Comparison of ENCODE assay signal across 19 cellular contexts in the genomic region with DNA sequence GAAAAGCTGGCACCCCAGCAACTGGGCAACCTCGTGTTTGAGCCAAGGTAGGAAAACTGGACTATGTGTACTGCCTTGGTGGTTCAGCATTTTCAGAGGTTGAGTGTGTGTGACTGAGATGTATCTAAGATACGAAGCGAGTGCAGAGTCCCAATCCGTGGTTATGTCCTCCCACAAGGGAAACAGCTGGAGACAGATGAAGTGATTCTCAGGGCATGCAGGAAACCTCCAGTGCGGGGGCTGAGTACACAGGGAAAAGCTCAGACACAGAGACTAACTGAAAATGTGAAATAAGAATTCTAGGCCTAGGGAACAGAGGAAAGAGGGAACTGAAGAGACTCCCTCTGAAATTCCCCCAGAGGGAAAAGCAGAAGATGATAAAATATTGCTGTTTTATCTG.
DNase-seq lines count a peak whose midpoint lies in the region; ATAC-seq and TF ChIP-seq lines count a peak whose summit lies in the region.
"Had no signal": no experiment of that assay in that cellular context is flagged by ENCODE, and none has a peak within 500 bp of the region (broad histone marks: within the 10 kb centered on the region; RNA-seq: fewer than 3 reads in every experiment).

No MANE protein-coding gene starts in this region.

- 0 out of 2 replicates have a peak overlapping the region, but pooled peaks have one; percentile 33 for H2BK120ac ChIP-seq in IMR-90 (ENCODE audit: low read depth, low read length)

- BruUV-seq in IMR-90 (replicated peaks; lab: Mats Ljungman, UMichigan) = no TSS peak

- TF ChIP-seq POLR2A in IMR-90 (IDR thresholded peaks at IDR 0.05; ENCODE audit: low read depth, low read length) = no peak

- no peaks in the 10 kb centered on the region for H3K9me1 ChIP-seq in IMR-90 (ENCODE audit: insufficient read depth, low read length)

- H3K9me3 Mint-ChIP-seq in brain = no peaks in the 10 kb centered on the region
- H3K9me3 Mint-ChIP-seq: activated CD4-positive, alpha-beta T cell treated with anti-CD3 and anti-CD28 coated beads, Interleukin-2, amount 10 ng/mL, durations not matched to agents 7 days and 5 days; activated naive CD4-positive, alpha-beta T cell treated with anti-CD3 and anti-CD28 coated beads, Interleukin-2, amount 10 ng/mL, durations not matched to agents 7 days and 5 days had no signal

- no peak overlapping the region for H2BK20ac ChIP-seq in IMR-90 (ENCODE audit: low read depth, low read length)

- H3K4me3 ChIP-seq in IMR-90 (ENCODE audit: insufficient read depth, low read depth, low read length) (no peak overlapping the region), left lung (no peak overlapping the region), skeletal muscle cell (ENCODE audit: low read depth, low read length) (no peak overlapping the region)
- H3K4me3 ChIP-seq: gastrocnemius medialis had no signal

- TF ChIP-seq CTCF in IMR-90 (conservative IDR thresholded peaks at IDR 0.05; ENCODE audit: low read depth, low read length) = no peak
- no peak for TF ChIP-seq CTCF in brain (conservative IDR thresholded peaks at IDR 0.05)
- no peak for TF ChIP-seq CTCF in left lung (IDR thresholded peaks at IDR 0.05)

- peak overlapping the region in 1 of 2 experiments; percentile 55; a peak in 2 of 4 replicates for H4K8ac ChIP-seq in IMR-90 (ENCODE audit: low read depth in 2 of 2, low read length in 2 of 2)

- peaks cover 9% of the 10 kb centered on the region for H3K4me1 ChIP-seq in IMR-90 (ENCODE audit: control insufficient read depth, insufficient read depth, low read length)
- no peaks in the 10 kb centered on the region for H3K4me1 ChIP-seq in left lung
- H3K4me1 ChIP-seq: gastrocnemius medialis had no signal

- H2BK5ac ChIP-seq in IMR-90 (ENCODE audit: low read depth, low read length, poor library complexity, severe bottlenecking) = peak overlapping the region; percentile 41

- H2AK9ac ChIP-seq in IMR-90 (replicated peaks; ENCODE audit: low read depth, low read length, poor library complexity) = no peak overlapping the region

- CTCF ChIA-PET in IMR-90 (lab: Yijun Ruan, JAX) = no interaction called here

- no peaks in the 10 kb centered on the region for H3K79me1 ChIP-seq in IMR-90 (ENCODE audit: low read depth in 1 of 2, low read length in 2 of 2)

- H2AFZ ChIP-seq in IMR-90 (replicated peaks; ENCODE audit: low read length, poor library complexity) = peak overlapping the region; percentile 58

- peak; percentile 72 for DNase-seq in IMR-90
- peak in 1 of 2 donors; percentile 34 for DNase-seq in left lung
- peak; percentile 31 for DNase-seq in skeletal muscle cell (ENCODE audit: low read depth)
- DNase-seq in Ammon's horn (ENCODE audit: low spot score) = no peak
- DNase-seq in pons (ENCODE audit: low spot score) = no peak
- DNase-seq: activated CD4-positive, alpha-beta T cell treated with anti-CD3 and anti-CD28 coated beads, Interleukin-2, amount 10 ng/mL, durations not matched to agents 7 days and 5 days; activated naive CD4-positive, alpha-beta T cell treated with anti-CD3 and anti-CD28 coated beads, Interleukin-2, amount 10 ng/mL, durations not matched to agents 7 days and 5 days; cortex of kidney; DMS79 treated with DMSO at 0.1 percent for 48 hours; gastrocnemius medialis; mammary epithelial cell; NCI-H2081; NCI-H510A; stimulated activated naive CD4-positive, alpha-beta T cell treated with Interleukin-2 at 50 U/mL for 16 hours; T-cell had no signal

- no peak overlapping the region for H3K4me2 ChIP-seq in IMR-90 (ENCODE audit: low read depth, low read length)

- H2AK5ac ChIP-seq in IMR-90 (ENCODE audit: low read depth, low read length) = no peak overlapping the region

- H4K20me1 ChIP-seq in IMR-90 (ENCODE audit: insufficient read depth, low read length) = no peaks in the 10 kb centered on the region

- no peak overlapping the region for H3K4ac ChIP-seq in IMR-90 (ENCODE audit: low read depth, low read length)

- in situ Hi-C loops in IMR-90 (cut with MboI; ENCODE audit: low sequenced_read_pairs) = no loop called here

- H3K27me3 Mint-ChIP-seq in brain = peaks cover 3% of the 10 kb centered on the region
- H3K27me3 Mint-ChIP-seq: activated CD4-positive, alpha-beta T cell treated with anti-CD3 and anti-CD28 coated beads, Interleukin-2, amount 10 ng/mL, durations not matched to agents 7 days and 5 days; activated naive CD4-positive, alpha-beta T cell treated with anti-CD3 and anti-CD28 coated beads, Interleukin-2, amount 10 ng/mL, durations not matched to agents 7 days and 5 days; natural killer cell treated with Interleukin-12 subunit alpha and Interleukin-12 subunit beta and Interleukin-15 and Interleukin-18, amount 100 ng/mL, for 72 hours had no signal

- ATAC-seq in IMR-90 (ENCODE audit: low read depth) (peak; percentile 38; the same call in 1 of the 2 replicates), left lung (peak; percentile 49), GM18502 (IDR thresholded peaks at IDR 0.05; ENCODE audit: poor library complexity, unreplicated experiment) (no peak), GM19035 (IDR thresholded peaks at IDR 0.05; ENCODE audit: unreplicated experiment) (no peak)
- ATAC-seq: gastrocnemius medialis; natural killer cell treated with Interleukin-12 subunit alpha and Interleukin-12 subunit beta and Interleukin-15 and Interleukin-18, amount 100 ng/mL, for 72 hours; T-cell had no signal

- no peak overlapping the region for H3K56ac ChIP-seq in IMR-90 (ENCODE audit: extremely low read depth, insufficient read depth, low read length)

- no peaks in the 10 kb centered on the region for H3K36me3 Mint-ChIP-seq in brain
- H3K36me3 Mint-ChIP-seq: activated naive CD4-positive, alpha-beta T cell treated with anti-CD3 and anti-CD28 coated beads, Interleukin-2, amount 10 ng/mL, durations not matched to agents 7 days and 5 days; natural killer cell treated with Interleukin-12 subunit alpha and Interleukin-12 subunit beta and Interleukin-15 and Interleukin-18, amount 100 ng/mL, for 72 hours; T-cell had no signal

- H2BK15ac ChIP-seq in IMR-90 (ENCODE audit: low read depth, low read length) = no peak overlapping the region

- H3K27me3 ChIP-seq in IMR-90 (ENCODE audit: control insufficient read depth, insufficient read depth, low read length) = no peaks in the 10 kb centered on the region
- no peaks in the 10 kb centered on the region for H3K27me3 ChIP-seq in left lung
- H3K27me3 ChIP-seq: gastrocnemius medialis had no signal

- WGBS in IMR-90 (ENCODE audit: extremely low coverage in 2 of 2, insufficient read length in 1 of 2), 2 experiments = 0% methylated on average over 1 of the region's 5 CpGs; no CpG with 5 or more reads in 1 of the 2 experiments

- H3K18ac ChIP-seq in IMR-90 (ENCODE audit: low read depth, low read length) = peak overlapping the region; percentile 92

- H3K9me3 ChIP-seq in IMR-90 (ENCODE audit: control insufficient read depth, insufficient read depth, low read length) = no peaks in the 10 kb centered on the region
- no peaks in the 10 kb centered on the region for H3K9me3 ChIP-seq in left lung
- H3K9me3 ChIP-seq: gastrocnemius medialis had no signal

- H3K27ac Mint-ChIP-seq in brain = peak overlapping the region in 4 of 5 experiments; percentile 3 to 88 (median 56)
- H3K27ac Mint-ChIP-seq: activated CD4-positive, alpha-beta T cell treated with anti-CD3 and anti-CD28 coated beads, Interleukin-2, amount 10 ng/mL, durations not matched to agents 7 days and 5 days; activated naive CD4-positive, alpha-beta T cell treated with anti-CD3 and anti-CD28 coated beads, Interleukin-2, amount 10 ng/mL, durations not matched to agents 7 days and 5 days; natural killer cell treated with Interleukin-12 subunit alpha and Interleukin-12 subunit beta and Interleukin-15 and Interleukin-18, amount 100 ng/mL, for 72 hours; T-cell had no signal

- peaks cover 44% of the 10 kb centered on the region for H3K4me1 Mint-ChIP-seq in brain
- H3K4me1 Mint-ChIP-seq: activated CD4-positive, alpha-beta T cell treated with anti-CD3 and anti-CD28 coated beads, Interleukin-2, amount 10 ng/mL, durations not matched to agents 7 days and 5 days; activated naive CD4-positive, alpha-beta T cell treated with anti-CD3 and anti-CD28 coated beads, Interleukin-2, amount 10 ng/mL, durations not matched to agents 7 days and 5 days; T-cell had no signal

- H3K36me3 ChIP-seq in IMR-90 (ENCODE audit: control insufficient read depth, insufficient read depth, low read length) = no peaks in the 10 kb centered on the region
- no peaks in the 10 kb centered on the region for H3K36me3 ChIP-seq in left lung
- H3K36me3 ChIP-seq: gastrocnemius medialis had no signal

- H3K4me3 Mint-ChIP-seq in brain = peak overlapping the region in 1 of 5 experiments; percentile 1
- H3K4me3 Mint-ChIP-seq: activated CD4-positive, alpha-beta T cell treated with anti-CD3 and anti-CD28 coated beads, Interleukin-2, amount 10 ng/mL, durations not matched to agents 7 days and 5 days; activated naive CD4-positive, alpha-beta T cell treated with anti-CD3 and anti-CD28 coated beads, Interleukin-2, amount 10 ng/mL, durations not matched to agents 7 days and 5 days; natural killer cell treated with Interleukin-12 subunit alpha and Interleukin-12 subunit beta and Interleukin-15 and Interleukin-18, amount 100 ng/mL, for 72 hours; T-cell had no signal

- peak overlapping the region; percentile 13; the same call in 1 of the 2 replicates for H4K5ac ChIP-seq in IMR-90 (ENCODE audit: low read depth, low read length)

- dilution Hi-C loops in IMR-90 (cut with HindIII; ENCODE audit: low sequenced_read_pairs, unreplicated experiment) = no loop called here

- H3K27ac ChIP-seq in IMR-90 (ENCODE audit: insufficient read depth, low read length) = peak overlapping the region; percentile 49; the same call in 1 of the 2 replicates
- no peak overlapping the region for H3K27ac ChIP-seq in left lung

- H4K91ac ChIP-seq in IMR-90 (ENCODE audit: insufficient read depth, low read depth, low read length) = 0 out of 2 replicates have a peak overlapping the region, but pooled peaks have one; percentile 34

- POLR2A ChIA-PET in IMR-90 (lab: Charles Lee; ENCODE audit: unreplicated experiment) = no interaction called here

- H3K14ac ChIP-seq in IMR-90 (replicated peaks; ENCODE audit: low read depth, low read length) = no peak overlapping the region

- no peak overlapping the region for H3K23ac ChIP-seq in IMR-90 (ENCODE audit: low read depth, low read length)

- no peak overlapping the region for H3K9ac ChIP-seq in IMR-90 (ENCODE audit: low read depth, low read length)

- no peak for TF ChIP-seq RAD21 in IMR-90 (IDR thresholded peaks at IDR 0.05; ENCODE audit: low read length)

- intact Hi-C loops in IMR-90 (cut with micrococcal nuclease) = no loop called here
- intact Hi-C loops in left lung (cut with DNase I) = no loop called here

TF ChIP-seq in IMR-90, 13 proteins besides CTCF, POLR2A, EP300 and RAD21 (continues in another document):
- TF ChIP-seq SMC3 (IDR thresholded peaks at IDR 0.05; ENCODE audit: low read depth, low read length) = no peak

Comparison
In these comparisons a context has a peak if more than half of its experiments do, and no peak if none do; other contexts are left out.
1. ATAC-seq: peak in IMR-90 (single experiment) and left lung (single experiment); none in GM18502 (single experiment) and GM19035 (single experiment).
2. DNase-seq: peak in IMR-90 (single experiment) and skeletal muscle cell (single experiment); none in Ammon's horn (single experiment) and pons (single experiment).